Comparison of ENCODE assay signal across 1 cellular context in genomic region chr11:110356769-110357671, GRCh38.
TF ChIP-seq lines count a peak whose summit lies in the region.

No MANE protein-coding gene starts in this region.

TF ChIP-seq in HepG2, 621 proteins besides CTCF, POLR2A, EP300 and RAD21 (continued from another document):
- TF ChIP-seq ZNF639 (CRISPR knock-in tag; conservative IDR thresholded peaks at IDR 0.05): no peak
- no peak for TF ChIP-seq ZNF740 (CRISPR knock-in tag; IDR thresholded peaks at IDR 0.05)
- no peak for TF ChIP-seq TRIM24 (CRISPR knock-in tag; IDR thresholded peaks at IDR 0.05)
- peak; percentile 58 for TF ChIP-seq SAP130 (CRISPR knock-in tag; IDR thresholded peaks at IDR 0.05; ENCODE audit: low read depth)
- no peak for TF ChIP-seq AGO1 (IDR thresholded peaks at IDR 0.05; ENCODE audit: low read depth, low read length, poor library complexity, severe bottlenecking)
- TF ChIP-seq ZMYM2 (CRISPR knock-in tag; IDR thresholded peaks at IDR 0.05): no peak
- TF ChIP-seq ZNF674 (CRISPR knock-in tag; IDR thresholded peaks at IDR 0.05; ENCODE audit: low read depth): no peak
- no peak for TF ChIP-seq ZFP90 (CRISPR knock-in tag; IDR thresholded peaks at IDR 0.05; ENCODE audit: borderline replicate concordance)
- no peak for TF ChIP-seq ZNF136 (CRISPR knock-in tag; IDR thresholded peaks at IDR 0.05; ENCODE audit: low read depth)
- no peak for TF ChIP-seq RNF2 (conservative IDR thresholded peaks at IDR 0.05; ENCODE audit: low read depth)
- no peak for TF ChIP-seq ISL2 (CRISPR knock-in tag; IDR thresholded peaks at IDR 0.05)
- no peak for TF ChIP-seq ZNF329 (CRISPR knock-in tag; IDR thresholded peaks at IDR 0.05; ENCODE audit: low read depth)
- no peak for TF ChIP-seq ZFP37 (CRISPR knock-in tag; IDR thresholded peaks at IDR 0.05; ENCODE audit: borderline replicate concordance)
- TF ChIP-seq TFAP4 (IDR thresholded peaks at IDR 0.05; ENCODE audit: borderline replicate concordance, low read depth): peak; percentile 27; the same call in 1 of the 2 replicates
- no peak for TF ChIP-seq ZNF333 (CRISPR knock-in tag; IDR thresholded peaks at IDR 0.05; ENCODE audit: borderline replicate concordance)
- TF ChIP-seq RXRB (CRISPR knock-in tag; IDR thresholded peaks at IDR 0.05; ENCODE audit: borderline replicate concordance): 0 out of 2 replicates have a peak, but pooled peaks have one; percentile 3
